ENCODE assay signal across 16 cellular contexts in genomic region chr9:131578016-131578415, GRCh38. TPM values are rescaled to one million over a fixed set of nuclear protein-coding genes. Genes with fewer than 3 reads are reported as not detected.
DNase-seq lines count a peak whose midpoint lies in the region; ATAC-seq and TF ChIP-seq lines count a peak whose summit lies in the region.
"Had no signal": no experiment of that assay in that cellular context is flagged by ENCODE, and none has a peak within 500 bp of the region (broad histone marks: within the 10 kb centered on the region; RNA-seq: fewer than 3 reads in every experiment).

No MANE protein-coding gene starts in this region.

- ATAC-seq in activated CD8-positive, alpha-beta T cell treated with anti-CD3 and anti-CD28 coated beads, Interleukin-2, amount 10 ng/mL, durations not matched to agents 7 days and 5 days = no peak
- ATAC-seq in aorta (ENCODE audit: low FRiP score) = no peak

- no peak for TF ChIP-seq POLR2A in breast epithelium (IDR thresholded peaks at IDR 0.05)

- H3K4me3 ChIP-seq in breast epithelium (no peak overlapping the region), aorta (ENCODE audit: low read length in 2 of 2) (no peak overlapping the region)
- H3K4me3 ChIP-seq: lower lobe of right lung had no signal

- WGBS in aorta, 2 donors = 91 to 94% methylated on average over 13 of the region's 13 CpGs

- POLR2A ChIA-PET in MCF 10A (lab: Yijun Ruan, JAX) = no interaction called here
- POLR2A ChIA-PET in activated CD8-positive, alpha-beta T cell treated with anti-CD3 and anti-CD28 coated beads, Interleukin-2, amount 10 ng/mL, durations not matched to agents 7 days and 5 days (lab: Charles Lee) = interaction anchor here (1.0 to 1.6 kb wide), 4 partner anchors 31 to 166 kb away, joined by 3 to 5 read pairs (median 4); no protein-coding TSS in a partner anchor

- H3K4me1 ChIP-seq in breast epithelium (peaks cover 0 to 5% of the 10 kb centered on the region in 2 donors), aorta (ENCODE audit: control insufficient read depth in 1 of 2, insufficient read depth in 2 of 2, low read length in 2 of 2) (no peaks in the 10 kb centered on the region)
- H3K4me1 ChIP-seq: lower lobe of right lung had no signal

- TF ChIP-seq CTCF in MCF 10A (IDR thresholded peaks at IDR 0.05; ENCODE audit: unreplicated experiment) (no peak), breast epithelium (IDR thresholded peaks at IDR 0.05) (no peak)

- no peak overlapping the region for H3K27ac Mint-ChIP-seq in MCF 10A (ENCODE audit: low read depth, unreplicated experiment)
- H3K27ac Mint-ChIP-seq in activated CD8-positive, alpha-beta T cell treated with anti-CD3 and anti-CD28 coated beads, Interleukin-2, amount 10 ng/mL, durations not matched to agents 7 days and 5 days = peak overlapping the region; percentile 95

- CTCF ChIA-PET in MCF 10A (lab: Yijun Ruan, JAX) = no interaction called here
- CTCF ChIA-PET in activated CD8-positive, alpha-beta T cell treated with anti-CD3 and anti-CD28 coated beads, Interleukin-2, amount 10 ng/mL, durations not matched to agents 7 days and 5 days (lab: Charles Lee) = interaction anchor here (1.4 to 1.9 kb wide), 2 partner anchors 14 to 162 kb away, joined by 4 to 9 read pairs; no protein-coding TSS in a partner anchor

- DNase-seq in MCF 10A (ENCODE audit: unreplicated experiment) (no peak), breast epithelium (ENCODE audit: low spot score in 2 of 2) (no peak), left kidney (ENCODE audit: low read depth, low spot score) (peak; percentile 64), aorta (peak; percentile 38 to 41), 8988T (no peak)
- DNase-seq in activated CD8-positive, alpha-beta T cell treated with anti-CD3 and anti-CD28 coated beads, Interleukin-2, amount 10 ng/mL, durations not matched to agents 7 days and 5 days = no peak
- no peak for DNase-seq in activated CD4-positive, CD25-positive, alpha-beta regulatory T cell treated with anti-CD3 and anti-CD28 coated beads, Interleukin-2, amount 50 U/mL, for 72 hours
- no peak for DNase-seq in activated effector memory CD4-positive, alpha-beta T cell treated with Interleukin-2 at 50 U/mL for 16 hours
- DNase-seq: DND-41, HCEC 1CT, lower lobe of right lung, NCI-H1417, NCI-H510A had no signal

- H3K9me3 Mint-ChIP-seq in MCF 10A (ENCODE audit: unreplicated experiment) = no peaks in the 10 kb centered on the region
- H3K9me3 Mint-ChIP-seq in activated CD8-positive, alpha-beta T cell treated with anti-CD3 and anti-CD28 coated beads, Interleukin-2, amount 10 ng/mL, durations not matched to agents 7 days and 5 days (ENCODE audit: insufficient read depth) = no peaks in the 10 kb centered on the region

- peaks cover 34% of the 10 kb centered on the region for H3K36me3 Mint-ChIP-seq in MCF 10A (ENCODE audit: insufficient read depth, unreplicated experiment)
- peaks cover 58% of the 10 kb centered on the region for H3K36me3 Mint-ChIP-seq in activated CD8-positive, alpha-beta T cell treated with anti-CD3 and anti-CD28 coated beads, Interleukin-2, amount 10 ng/mL, durations not matched to agents 7 days and 5 days (ENCODE audit: low read depth)

- H3K4me1 Mint-ChIP-seq in MCF 10A (ENCODE audit: insufficient read depth, unreplicated experiment) = no peaks in the 10 kb centered on the region
- H3K4me1 Mint-ChIP-seq in activated CD8-positive, alpha-beta T cell treated with anti-CD3 and anti-CD28 coated beads, Interleukin-2, amount 10 ng/mL, durations not matched to agents 7 days and 5 days (ENCODE audit: low read depth) = peaks cover 32% of the 10 kb centered on the region

- no peaks in the 10 kb centered on the region for H3K27me3 ChIP-seq in breast epithelium
- no peaks in the 10 kb centered on the region for H3K27me3 ChIP-seq in aorta (ENCODE audit: control insufficient read depth in 1 of 2, insufficient read depth in 2 of 2, low read length in 1 of 2)

- intact Hi-C loops in MCF 10A (cut with micrococcal nuclease) = no loop called here
- intact Hi-C loops in breast epithelium (cut with DNase I; ENCODE audit: low total_unique reads) = no loop called here
- intact Hi-C loops in aorta (cut with DNase I) = no loop called here

- no peaks in the 10 kb centered on the region for H3K36me3 ChIP-seq in breast epithelium
- H3K36me3 ChIP-seq in aorta (ENCODE audit: control insufficient read depth in 1 of 2, insufficient read depth in 2 of 2, low read length in 1 of 2) = peaks cover 0 to 10% of the 10 kb centered on the region in 2 donors

- no peak overlapping the region for H3K4me3 Mint-ChIP-seq in MCF 10A (ENCODE audit: unreplicated experiment)
- H3K4me3 Mint-ChIP-seq in activated CD8-positive, alpha-beta T cell treated with anti-CD3 and anti-CD28 coated beads, Interleukin-2, amount 10 ng/mL, durations not matched to agents 7 days and 5 days = peak overlapping the region; percentile 57

- H3K27ac ChIP-seq in breast epithelium (no peak overlapping the region), aorta (ENCODE audit: low read depth in 1 of 2, low read length in 2 of 2) (no peak overlapping the region)
- H3K27ac ChIP-seq: KMS-11, lower lobe of right lung had no signal

- no peaks in the 10 kb centered on the region for H3K27me3 Mint-ChIP-seq in MCF 10A (ENCODE audit: insufficient read depth, unreplicated experiment)
- no peaks in the 10 kb centered on the region for H3K27me3 Mint-ChIP-seq in activated CD8-positive, alpha-beta T cell treated with anti-CD3 and anti-CD28 coated beads, Interleukin-2, amount 10 ng/mL, durations not matched to agents 7 days and 5 days (ENCODE audit: low read depth)

- H3K9me3 ChIP-seq in breast epithelium (no peaks in the 10 kb centered on the region), aorta (ENCODE audit: control insufficient read depth, low read length) (no peaks in the 10 kb centered on the region)
- H3K9me3 ChIP-seq: lower lobe of right lung had no signal

- TSS peak; percentile 31 for BruUV-seq in MCF 10A (replicated peaks; lab: Mats Ljungman, UMichigan)

RNA-seq across cellular contexts. Expression of gene PRRT1B, which starts 32.7 kb away (rescaled TPM):
- not detected in 2 replicates for total RNA-seq in MCF 10A (2022)
- under 1 TPM in 1 of 3 donors, not detected in 2; 0.33 TPM for total RNA-seq in breast epithelium
- not detected for total RNA-seq in activated CD8-positive, alpha-beta T cell treated with anti-CD3 and anti-CD28 coated beads, Interleukin-2, amount 10 ng/mL, durations not matched to agents 7 days and 5 days
- total RNA-seq in aorta = not detected
- polyA plus RNA-seq in aorta = not detected
- total RNA-seq: OCI-LY7, SK-MEL-5 had no signal

RNA-seq across cellular contexts. Expression of gene UCK1, which starts 47.0 kb away (rescaled TPM):
- 20.0 and 22.7 TPM in 2 replicates for total RNA-seq in MCF 10A (2022)
- 10 to 100 TPM; 33.4 to 61.0 (median 37.7) TPM for total RNA-seq in breast epithelium
- 10 to 100 TPM; 35.8 to 36.6 TPM for total RNA-seq in activated CD8-positive, alpha-beta T cell treated with anti-CD3 and anti-CD28 coated beads, Interleukin-2, amount 10 ng/mL, durations not matched to agents 7 days and 5 days
- 10 to 100 TPM; 24.5 to 28.3 TPM for total RNA-seq in aorta
- 10 to 100 TPM; 35.7 to 45.7 TPM for polyA plus RNA-seq in aorta

Comparison
In these comparisons a context has a peak if more than half of its experiments do, and no peak if none do; other contexts are left out.
1. DNase-seq: peak in left kidney (single experiment) and aorta (2 of 2); none in MCF 10A (single experiment), breast epithelium (0 of 2), activated CD8-positive, alpha-beta T cell treated with anti-CD3 and anti-CD28 coated beads, Interleukin-2, amount 10 ng/mL, durations not matched to agents 7 days and 5 days (single experiment), activated CD4-positive, CD25-positive, alpha-beta regulatory T cell treated with anti-CD3 and anti-CD28 coated beads, Interleukin-2, amount 50 U/mL, for 72 hours (single experiment), 8988T (single experiment) and activated effector memory CD4-positive, alpha-beta T cell treated with Interleukin-2 at 50 U/mL for 16 hours (single experiment).